Comparison of ENCODE assay signal across 14 cellular contexts in the genomic region with DNA sequence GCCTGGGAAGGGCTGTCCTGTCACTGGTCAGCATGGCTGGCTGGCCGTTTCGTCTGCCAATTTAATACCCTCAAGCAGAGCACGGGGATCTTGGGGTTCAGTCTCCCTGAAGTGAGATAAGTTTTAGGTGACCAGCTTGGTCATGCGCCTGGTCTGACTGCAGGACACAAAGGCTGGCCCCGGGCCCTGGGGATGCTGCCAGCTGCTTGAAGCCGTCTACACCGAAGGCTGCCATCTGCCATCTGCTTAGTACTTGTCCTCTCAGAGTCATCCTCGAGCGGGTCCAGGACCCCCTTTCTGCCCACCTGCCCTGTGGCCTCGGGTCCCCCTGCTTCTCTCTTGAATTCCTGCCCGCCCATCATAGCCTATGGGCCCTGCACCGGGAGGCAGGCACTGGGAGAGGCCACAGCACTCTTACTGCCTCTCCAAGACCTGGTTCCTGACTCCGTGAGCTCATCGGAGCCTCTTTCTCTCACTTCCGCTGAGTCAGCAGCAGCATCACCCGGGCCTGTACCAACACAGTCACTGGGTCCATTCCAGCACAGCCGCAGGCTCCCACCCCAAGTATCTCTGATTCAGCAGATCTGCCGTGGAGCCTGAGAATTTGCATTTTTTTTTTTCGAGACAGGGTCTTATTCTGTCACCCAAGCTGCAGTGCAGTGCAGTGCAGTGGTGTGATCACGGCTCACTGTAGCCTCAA. TPM values are rescaled to one million over a fixed set of nuclear protein-coding genes. Genes with fewer than 3 reads are reported as not detected.
DNase-seq lines count a peak whose midpoint lies in the region; FAIRE-seq and TF ChIP-seq lines count a peak whose summit lies in the region.
"Had no signal": no experiment of that assay in that cellular context is flagged by ENCODE, and none has a peak within 500 bp of the region (broad histone marks: within the 10 kb centered on the region; RNA-seq: fewer than 3 reads in every experiment).

No MANE protein-coding gene starts in this region.

- WGBS in H1 (ENCODE audit: extremely low coverage in 1 of 2, insufficient coverage in 1 of 2, insufficient read length in 1 of 2, insufficient replicate concordance in 2 of 2, low coverage in 1 of 2, low lambda C conversion rate in 2 of 2, missing lambda C conversion rate in 1 of 2), 2 experiments = 91% methylated on average over 20 of the region's 20 CpGs; no CpG with 5 or more reads in 1 of the 2 experiments
- 53% methylated on average over 20 of the region's 20 CpGs for WGBS in suprapubic skin
- WGBS in prostate gland = 52% methylated on average over 20 of the region's 20 CpGs

- CTCF ChIA-PET in H1 (lab: Charles Lee; ENCODE audit: partially characterized antibody) = interaction anchor here (0.6 kb wide), 3 partner anchors 50 to 434 kb away, joined by 3 to 4 read pairs (median 3); no protein-coding TSS in a partner anchor
- CTCF ChIA-PET in CD4-positive, alpha-beta memory T cell (lab: Charles Lee; ENCODE audit: partially characterized antibody) = no interaction called here

- H4K5ac ChIP-seq in H1 (ENCODE audit: insufficient read length, low read depth, low read length) = no peak overlapping the region

- H3K4ac ChIP-seq in H1 (replicated peaks; ENCODE audit: insufficient read length, low read depth, low read length) = no peak overlapping the region

- TF ChIP-seq CTCF in AG09319 (IDR thresholded peaks at IDR 0.05; ENCODE audit: low read depth, low read length) (no peak), H1 (IDR thresholded peaks at IDR 0.05; ENCODE audit: control extremely low read depth in 1 of 3, insufficient read depth in 1 of 3, low read depth in 1 of 3, low read length in 3 of 3) (no peak), osteoblast (IDR thresholded peaks at IDR 0.05; ENCODE audit: extremely low read depth, low read depth, low read length) (no peak), suprapubic skin (IDR thresholded peaks at IDR 0.05) (no peak), prostate gland (IDR thresholded peaks at IDR 0.05) (no peak)

- intact Hi-C loops in prostate gland (cut with DNase I) = no loop called here
- intact Hi-C loops in CD4-positive, alpha-beta memory T cell (cut with micrococcal nuclease) = no loop called here

- no peak overlapping the region for H3K27ac ChIP-seq in H1 (ENCODE audit: low read depth, low read length)
- H3K27ac ChIP-seq in osteoblast (ENCODE audit: low read depth, low read length) = peak overlapping the region; percentile 82
- no peak overlapping the region for H3K27ac ChIP-seq in suprapubic skin
- no peak overlapping the region for H3K27ac ChIP-seq in prostate gland
- H3K27ac ChIP-seq in CD4-positive, alpha-beta memory T cell (ENCODE audit: low read depth, low read length) = no peak overlapping the region
- H3K27ac ChIP-seq: C4-2B, cardiac muscle cell had no signal

- no peaks in the 10 kb centered on the region; the same call in 1 of the 2 replicates for H3K23me2 ChIP-seq in H1 (ENCODE audit: low read depth, low read length)

- H4K91ac ChIP-seq in H1 (replicated peaks; ENCODE audit: insufficient read length, low read length) = no peak overlapping the region

- no peak overlapping the region for H3K9ac ChIP-seq in H1 (replicated peaks in 1 of 4; ENCODE audit: extremely low read depth in 1 of 4, low read depth in 3 of 4, low read length in 3 of 4)

- no peak overlapping the region for H4K8ac ChIP-seq in H1 (ENCODE audit: extremely low read depth, insufficient read depth, low read length)

- H3K9me3 ChIP-seq in H1 (ENCODE audit: insufficient read depth in 2 of 2, low read depth in 1 of 2, low read length in 1 of 2) (no peaks in the 10 kb centered on the region), osteoblast (ENCODE audit: low read depth, low read length) (no peaks in the 10 kb centered on the region), suprapubic skin (no peaks in the 10 kb centered on the region), prostate gland (no peaks in the 10 kb centered on the region)
- H3K9me3 ChIP-seq in CD4-positive, alpha-beta memory T cell (ENCODE audit: control insufficient read depth in 1 of 2, low read length in 2 of 2) = no peaks in the 10 kb centered on the region
- H3K9me3 ChIP-seq: heart right ventricle had no signal

- POLR2A ChIA-PET in H1 (lab: Charles Lee; ENCODE audit: partially characterized antibody) = interaction anchor here (0.6 to 4.9 kb wide), 8 partner anchors 10 to 611 kb away, joined by 3 to 33 read pairs (median 3); no protein-coding TSS in a partner anchor
- POLR2A ChIA-PET in CD4-positive, alpha-beta memory T cell (lab: Charles Lee; ENCODE audit: partially characterized antibody) = no interaction called here

- no peak overlapping the region for H2BK20ac ChIP-seq in H1 (ENCODE audit: low read length)

- H3K4me3 ChIP-seq in H1 (ENCODE audit: extremely low read depth in 1 of 4, insufficient read depth in 2 of 4, low read depth in 3 of 4, low read length in 4 of 4) (no peak overlapping the region), osteoblast (ENCODE audit: insufficient read depth, low read length) (no peak overlapping the region), suprapubic skin (no peak overlapping the region), prostate gland (no peak overlapping the region)
- H3K4me3 ChIP-seq in CD4-positive, alpha-beta memory T cell (ENCODE audit: low read length in 2 of 2) = no peak overlapping the region
- H3K4me3 ChIP-seq: cardiac muscle cell, heart right ventricle had no signal

- peaks cover 5 to 17% of the 10 kb centered on the region in 2 donors for H3K27me3 Mint-ChIP-seq in CD4-positive, alpha-beta memory T cell

- no peaks in the 10 kb centered on the region for H3K36me3 Mint-ChIP-seq in CD4-positive, alpha-beta memory T cell

- no peak overlapping the region for H2BK5ac ChIP-seq in H1 (ENCODE audit: low read depth, low read length)

- no peak overlapping the region for H3K56ac ChIP-seq in H1 (replicated peaks; ENCODE audit: insufficient read length, low read depth, low read length)

- DNase-seq in AG09319 (ENCODE audit: extremely low read depth, low read depth) (peak; percentile 43), NCI-H446 treated with DMSO at 0.1 percent for 48 hours (lab: John Stamatoyannopoulos, UW) (peak; percentile 11), H1 (ENCODE audit: low read depth in 1 of 2, low spot score in 2 of 2) (no peak), osteoblast (ENCODE audit: insufficient read length, low spot score, missing footprints) (peak; percentile 98), suprapubic skin (ENCODE audit: low spot score in 2 of 2) (no peak), prostate gland (ENCODE audit: low spot score) (no peak), NCI-H2196 (lab: John Stamatoyannopoulos, UW; ENCODE audit: unreplicated experiment) (no peak)
- no peak for DNase-seq in CD4-positive, alpha-beta memory T cell
- DNase-seq: heart right ventricle had no signal

- H4K20me1 ChIP-seq in H1 (replicated peaks in 1 of 2; ENCODE audit: control insufficient read depth in 1 of 2, insufficient read depth in 2 of 2, low read length in 2 of 2) (peaks cover 10 to 19% of the 10 kb centered on the region in 2 experiments), osteoblast (ENCODE audit: insufficient read depth, low read length) (peaks cover 31% of the 10 kb centered on the region)

- H3K4me1 ChIP-seq in H1 (replicated peaks in 1 of 4; ENCODE audit: control insufficient read depth in 3 of 4, insufficient read depth in 4 of 4, low read length in 3 of 4) (peaks cover 0 to 5% (median 4%) of the 10 kb centered on the region in 4 experiments; a peak in 5 of 7 replicates), osteoblast (ENCODE audit: insufficient read depth, low read length) (peaks cover 27% of the 10 kb centered on the region), suprapubic skin (peaks cover 31% of the 10 kb centered on the region), prostate gland (replicated peaks) (peaks cover 5% of the 10 kb centered on the region)
- no peaks in the 10 kb centered on the region for H3K4me1 ChIP-seq in CD4-positive, alpha-beta memory T cell (ENCODE audit: insufficient read depth, low read length)

- FAIRE-seq in H1 (lab: Jason Lieb, UNC) = no peak

- no peak overlapping the region for H3K18ac ChIP-seq in H1 (ENCODE audit: extremely low read depth, low read length)

- no peak overlapping the region for H2AFZ ChIP-seq in H1 (ENCODE audit: low read length)
- H2AFZ ChIP-seq in osteoblast (ENCODE audit: low read length) = no peak overlapping the region

- no peaks in the 10 kb centered on the region for H3K9me3 Mint-ChIP-seq in CD4-positive, alpha-beta memory T cell
- H3K9me3 Mint-ChIP-seq: T-helper 1 cell treated with Interleukin-12 subunit alpha and Interleukin-12 subunit beta and Interleukin-4 antibody, amounts not matched to agents 30 μg/mL and 1 μg/mL, for 36 hours had no signal

- H2BK120ac ChIP-seq in H1 (replicated peaks; ENCODE audit: low read depth, low read length) = no peak overlapping the region

- peaks cover 16 to 58% (median 32%) of the 10 kb centered on the region in 4 experiments for H3K36me3 ChIP-seq in H1 (ENCODE audit: control insufficient read depth in 2 of 4, insufficient read depth in 4 of 4, low read length in 3 of 4)
- peaks cover 49% of the 10 kb centered on the region for H3K36me3 ChIP-seq in osteoblast (ENCODE audit: insufficient read depth, low read length)
- peaks cover 33% of the 10 kb centered on the region for H3K36me3 ChIP-seq in suprapubic skin
- H3K36me3 ChIP-seq in prostate gland = peaks cover 0 to 9% of the 10 kb centered on the region in 2 donors
- H3K36me3 ChIP-seq in CD4-positive, alpha-beta memory T cell (ENCODE audit: insufficient read depth, low read length) = no peaks in the 10 kb centered on the region

- H3K4me2 ChIP-seq in H1 (ENCODE audit: insufficient read depth in 1 of 2, low read depth in 2 of 2, low read length in 2 of 2) (no peak overlapping the region), osteoblast (ENCODE audit: insufficient read depth, low read length) (no peak overlapping the region)

- no peak overlapping the region for H3K14ac ChIP-seq in H1 (ENCODE audit: insufficient read length)

- no peak overlapping the region for H3K27ac Mint-ChIP-seq in CD4-positive, alpha-beta memory T cell
- H3K27ac Mint-ChIP-seq: T-helper 1 cell treated with Interleukin-12 subunit alpha and Interleukin-12 subunit beta and Interleukin-4 antibody, amounts not matched to agents 30 μg/mL and 1 μg/mL, for 36 hours had no signal

- H2BK15ac ChIP-seq in H1 (ENCODE audit: low read length) = no peak overlapping the region

- H2AK5ac ChIP-seq in H1 (ENCODE audit: low read depth, low read length) = no peak overlapping the region

- H3K79me1 ChIP-seq in H1 (ENCODE audit: low read depth, low read length) = peaks cover 13% of the 10 kb centered on the region

- TF ChIP-seq EP300 in H1 (IDR thresholded peaks at IDR 0.05; ENCODE audit: borderline replicate concordance in 1 of 2, low read depth in 2 of 2, low read length in 2 of 2) (no peak), suprapubic skin (IDR thresholded peaks at IDR 0.05) (no peak)

- H2BK12ac ChIP-seq in H1 (ENCODE audit: low read depth, low read length) = no peak overlapping the region

- peaks cover 0 to 31% of the 10 kb centered on the region in 2 experiments; a peak in 2 of 4 replicates for H3K79me2 ChIP-seq in H1 (ENCODE audit: control insufficient read depth in 1 of 2, insufficient read depth in 2 of 2, low read length in 2 of 2)
- H3K79me2 ChIP-seq in osteoblast (ENCODE audit: insufficient read depth, low read length) = peaks cover 42% of the 10 kb centered on the region

- H3K4me3 Mint-ChIP-seq in CD4-positive, alpha-beta memory T cell = no peak overlapping the region
- H3K4me3 Mint-ChIP-seq: T-helper 1 cell treated with Interleukin-12 subunit alpha and Interleukin-12 subunit beta and Interleukin-4 antibody, amounts not matched to agents 30 μg/mL and 1 μg/mL, for 36 hours had no signal

- no peak for TF ChIP-seq POLR2A in H1 (IDR thresholded peaks at IDR 0.05; ENCODE audit: control extremely low read depth in 1 of 2, low read depth in 2 of 2, low read length in 2 of 2)
- TF ChIP-seq POLR2A in suprapubic skin (IDR thresholded peaks at IDR 0.05) = no peak
- no peak for TF ChIP-seq POLR2A in prostate gland (IDR thresholded peaks at IDR 0.05)

- no peak overlapping the region for H3K23ac ChIP-seq in H1 (ENCODE audit: insufficient read length)

- H3K27me3 ChIP-seq in H1 (replicated peaks in 1 of 4; ENCODE audit: control insufficient read depth in 3 of 4, extremely low read depth in 1 of 4, insufficient read depth in 3 of 4, low read length in 3 of 4) = no peaks in the 10 kb centered on the region
- H3K27me3 ChIP-seq in osteoblast (ENCODE audit: insufficient read depth, low read length) = no peaks in the 10 kb centered on the region
- peaks cover under 1% of the 10 kb centered on the region for H3K27me3 ChIP-seq in suprapubic skin
- no peaks in the 10 kb centered on the region for H3K27me3 ChIP-seq in prostate gland (replicated peaks; ENCODE audit: insufficient read depth)
- H3K27me3 ChIP-seq in CD4-positive, alpha-beta memory T cell (ENCODE audit: insufficient read depth, low read length) = no peaks in the 10 kb centered on the region
- H3K27me3 ChIP-seq: cardiac muscle cell had no signal

- no peak for TF ChIP-seq RAD21 in H1 (IDR thresholded peaks at IDR 0.05 in 1 of 2, conservative IDR thresholded peaks at IDR 0.05 in 1 of 2; ENCODE audit: low read depth in 2 of 2, low read length in 2 of 2)

- no peaks in the 10 kb centered on the region for H3K4me1 Mint-ChIP-seq in CD4-positive, alpha-beta memory T cell

RNA-seq across cellular contexts. Expression of gene FBLIM1, which starts 7.0 kb away (rescaled TPM):
- total RNA-seq in H1 (2021; fragmentation: NEBNext Ultra II Directional; extraction: Animal tissue kit (Norgen Biotek cat#: 25700)) = 63.2 and 66.6 TPM in 2 replicates
- 66.7 and 99.1 TPM in 2 replicates for polyA plus RNA-seq in H1 (2011; rRNA removed)
- 86.2 TPM for polyA plus RNA-seq in H1 (2011; cell fraction: cytosol; rRNA removed)
- polyA plus RNA-seq in H1 (2011; cell fraction: nucleus; rRNA removed) = 79.6 TPM
- polyA plus RNA-seq in H1 (2012, experiment 1 of 2) = 56.8 to 78.0 TPM (median 64.4 TPM) in 4 replicates
- polyA plus RNA-seq in H1 (2012, experiment 2 of 2) = 50.3 TPM
- 62.3 TPM for polyA plus RNA-seq in H1 (2013, experiment 1 of 2)
- 57.2 TPM for polyA plus RNA-seq in H1 (2013, experiment 2 of 2)
- polyA minus RNA-seq in H1 (2011; rRNA and poly(A)+ RNA removed) = 25.8 and 31.1 TPM in 2 replicates
- polyA minus RNA-seq in H1 (2011; cell fraction: cytosol; rRNA and poly(A)+ RNA removed) = 34.8 TPM
- 44.5 TPM for polyA minus RNA-seq in H1 (2011; cell fraction: nucleus; rRNA and poly(A)+ RNA removed)
- total RNA-seq in osteoblast = 108 and 121 TPM in 2 replicates
- total RNA-seq in suprapubic skin = 10 to 100 TPM; 24.7 to 43.0 (median 27.4) TPM
- total RNA-seq in prostate gland = 100 to 1,000 TPM in 1 of 2 donors, 10 to 100 TPM in 1; 33.1 to 111 TPM
- total RNA-seq in CD4-positive, alpha-beta memory T cell = not detected
- not detected for polyA plus RNA-seq in CD4-positive, alpha-beta memory T cell
- total RNA-seq: mononuclear cell had no signal

RNA-seq across cellular contexts. Expression of gene TMEM82, which starts 23.3 kb away (rescaled TPM):
- total RNA-seq in H1 (2021; fragmentation: NEBNext Ultra II Directional; extraction: Animal tissue kit (Norgen Biotek cat#: 25700)) = 0.21 and 0.32 TPM in 2 replicates
- 2.1 and 3.5 TPM in 2 replicates for polyA plus RNA-seq in H1 (2011; rRNA removed)
- polyA plus RNA-seq in H1 (2011; cell fraction: cytosol; rRNA removed) = 1.5 TPM
- 2.0 TPM for polyA plus RNA-seq in H1 (2011; cell fraction: nucleus; rRNA removed)
- 0.46 to 1.7 TPM (median 1.1 TPM) in 4 replicates for polyA plus RNA-seq in H1 (2012, experiment 1 of 2)
- polyA plus RNA-seq in H1 (2012, experiment 2 of 2) = 0.91 TPM
- polyA plus RNA-seq in H1 (2013, experiment 1 of 2) = 0.73 TPM
- 0.66 TPM for polyA plus RNA-seq in H1 (2013, experiment 2 of 2)
- 0.19 and 0.61 TPM in 2 replicates for polyA minus RNA-seq in H1 (2011; rRNA and poly(A)+ RNA removed)
- 1.5 TPM for polyA minus RNA-seq in H1 (2011; cell fraction: cytosol; rRNA and poly(A)+ RNA removed)
- polyA minus RNA-seq in H1 (2011; cell fraction: nucleus; rRNA and poly(A)+ RNA removed) = 1.1 TPM
- total RNA-seq in osteoblast (not detected in 2 replicates), suprapubic skin (not detected), prostate gland (not detected)
- not detected for total RNA-seq in CD4-positive, alpha-beta memory T cell
- polyA plus RNA-seq in CD4-positive, alpha-beta memory T cell = not detected
- total RNA-seq: heart right ventricle, mononuclear cell, NCI-H460 had no signal
- polyA plus RNA-seq: cardiac muscle cell, heart right ventricle had no signal

RNA-seq across cellular contexts. Expression of gene SLC25A34, which starts 29.6 kb away (rescaled TPM):
- total RNA-seq in H1 (2021; fragmentation: NEBNext Ultra II Directional; extraction: Animal tissue kit (Norgen Biotek cat#: 25700)) = 0.48 and 0.50 TPM in 2 replicates
- 0.62 and 0.75 TPM in 2 replicates for polyA plus RNA-seq in H1 (2011; rRNA removed)
- 0.71 TPM for polyA plus RNA-seq in H1 (2011; cell fraction: cytosol; rRNA removed)
- polyA plus RNA-seq in H1 (2011; cell fraction: nucleus; rRNA removed) = 1.6 TPM
- 0.37 to 0.81 TPM (median 0.54 TPM) in 4 replicates for polyA plus RNA-seq in H1 (2012, experiment 1 of 2)
- polyA plus RNA-seq in H1 (2012, experiment 2 of 2) = 0.28 TPM
- 0.81 TPM for polyA plus RNA-seq in H1 (2013, experiment 1 of 2)
- polyA plus RNA-seq in H1 (2013, experiment 2 of 2) = 0.39 TPM
- polyA minus RNA-seq in H1 (2011; rRNA and poly(A)+ RNA removed) = 0.07 and 0.22 TPM in 2 replicates
- polyA minus RNA-seq in H1 (2011; cell fraction: cytosol; rRNA and poly(A)+ RNA removed) = not detected
- polyA minus RNA-seq in H1 (2011; cell fraction: nucleus; rRNA and poly(A)+ RNA removed) = 0.70 TPM
- total RNA-seq in osteoblast = 1.4 and 1.5 TPM in 2 replicates
- 1 to 10 TPM; 1.3 to 4.3 (median 2.4) TPM for total RNA-seq in suprapubic skin
- 1 to 10 TPM; 1.1 to 1.4 TPM for total RNA-seq in prostate gland
- total RNA-seq in CD4-positive, alpha-beta memory T cell = 1 to 10 TPM; 2.2 to 4.2 TPM
- under 1 TPM in 1 of 2 donors, not detected in 1; 0.08 TPM for polyA plus RNA-seq in CD4-positive, alpha-beta memory T cell

RNA-seq across cellular contexts. Expression of gene UQCRHL, which starts 41.8 kb away (rescaled TPM):
- 3.4 and 3.9 TPM in 2 replicates for total RNA-seq in H1 (2021; fragmentation: NEBNext Ultra II Directional; extraction: Animal tissue kit (Norgen Biotek cat#: 25700))
- 2.6 and 3.7 TPM in 2 replicates for polyA plus RNA-seq in H1 (2011; rRNA removed)
- polyA plus RNA-seq in H1 (2011; cell fraction: cytosol; rRNA removed) = 3.2 TPM
- polyA plus RNA-seq in H1 (2011; cell fraction: nucleus; rRNA removed) = 1.4 TPM
- polyA plus RNA-seq in H1 (2012, experiment 1 of 2) = 4.7 to 48.6 TPM (median 15.9 TPM) in 4 replicates
- polyA plus RNA-seq in H1 (2012, experiment 2 of 2) = 0.83 TPM
- 3.7 TPM for polyA plus RNA-seq in H1 (2013, experiment 1 of 2)
- 3.8 TPM for polyA plus RNA-seq in H1 (2013, experiment 2 of 2)
- polyA minus RNA-seq in H1 (2011; rRNA and poly(A)+ RNA removed) = 0.68 and 0.73 TPM in 2 replicates
- polyA minus RNA-seq in H1 (2011; cell fraction: cytosol; rRNA and poly(A)+ RNA removed) = 6.5 TPM
- polyA minus RNA-seq in H1 (2011; cell fraction: nucleus; rRNA and poly(A)+ RNA removed) = 1.2 TPM
- total RNA-seq in osteoblast = 1.1 and 1.5 TPM in 2 replicates
- total RNA-seq in suprapubic skin = 1 to 10 TPM in 2 of 4 donors, under 1 TPM in 2; 0.68 to 3.2 (median 1.3) TPM
- 1 to 10 TPM; 1.6 to 2.4 TPM for total RNA-seq in prostate gland
- total RNA-seq in CD4-positive, alpha-beta memory T cell = 1 to 10 TPM; 1.2 to 1.7 TPM
- polyA plus RNA-seq in CD4-positive, alpha-beta memory T cell = 1 to 10 TPM in 1 of 2 donors, under 1 TPM in 1; 0.26 to 1.1 TPM

Comparison
In these comparisons a context has a peak if more than half of its experiments do, and no peak if none do; other contexts are left out.
1. DNase-seq: peak in AG09319 (single experiment), NCI-H446 treated with DMSO at 0.1 percent for 48 hours (single experiment) and osteoblast (single experiment); none in H1 (0 of 2), suprapubic skin (0 of 2), prostate gland (single experiment), NCI-H2196 (single experiment) and CD4-positive, alpha-beta memory T cell (0 of 5).
2. RNA of gene FBLIM1, which starts 7.0 kb away (total RNA-seq): 108 to 121 TPM in osteoblast, 33.1 to 111 TPM in prostate gland, 63.2 to 66.6 TPM in H1 and 24.7 to 43.0 TPM in suprapubic skin; not detected in CD4-positive, alpha-beta memory T cell; every median in the first group is over 10 times any median in the second.